ENCODE assay signal across 9 cellular contexts in genomic region chr17:39018267-39019134, GRCh38. TPM values are rescaled to one million over a fixed set of nuclear protein-coding genes. Genes with fewer than 3 reads are reported as not detected.
DNase-seq lines count a peak whose midpoint lies in the region; ATAC-seq, FAIRE-seq and TF ChIP-seq lines count a peak whose summit lies in the region.
"Had no signal": no experiment of that assay in that cellular context is flagged by ENCODE, and none has a peak within 500 bp of the region (broad histone marks: within the 10 kb centered on the region; RNA-seq: fewer than 3 reads in every experiment).

No MANE protein-coding gene starts in this region.

- POLR2A ChIA-PET in endothelial cell of umbilical vein (lab: Charles Lee): no interaction called here

- dilution Hi-C loops in endothelial cell of umbilical vein (cut with MboI; ENCODE audit: extremely low pct_ligation_motif_present, low sequenced_read_pairs): no loop called here

- CTCF ChIA-PET in endothelial cell of umbilical vein (lab: Charles Lee): interaction anchor here (1.0 to 2.4 kb wide), 7 partner anchors 9 to 156 kb away, joined by 3 to 18 read pairs (median 3); no protein-coding TSS in a partner anchor

- peak; percentile 25 for DNase-seq in HCEC 1CT
- DNase-seq in endothelial cell of umbilical vein (ENCODE audit: low read depth, low spot score): peak; percentile 30
- peak; percentile 16 for DNase-seq in stimulated activated CD4-positive, alpha-beta T cell treated with anti-CD3 and anti-CD28 coated beads, Interleukin-2, amount 100 ng/mL, for 4 hours (ENCODE audit: low read depth)
- DNase-seq in activated gamma-delta T cell treated with Interleukin-2 at 50 U/mL for 16 hours: no peak
- DNase-seq in NCI-H2081 treated with DMSO at 0.1 percent for 48 hours (lab: John Stamatoyannopoulos, UW): no peak
- DNase-seq: NCI-H2107 had no signal

- H4K20me1 ChIP-seq in OCI-LY3 (ENCODE audit: insufficient read depth, low read length): peaks cover 9% of the 10 kb centered on the region; the same call in 1 of the 2 replicates
- no peaks in the 10 kb centered on the region for H4K20me1 ChIP-seq in endothelial cell of umbilical vein (replicated peaks; ENCODE audit: control insufficient read depth, extremely low read depth, insufficient read depth, low read length)

- BruUV-seq in endothelial cell of umbilical vein (replicated peaks; lab: Mats Ljungman, UMichigan): no TSS peak

- H3K9me3 ChIP-seq in OCI-LY3 (ENCODE audit: insufficient read depth, low read length) (no peaks in the 10 kb centered on the region), endothelial cell of umbilical vein (replicated peaks; ENCODE audit: control insufficient read depth, insufficient read depth, low read length) (no peaks in the 10 kb centered on the region)
- H3K9me3 ChIP-seq: gastroesophageal sphincter had no signal

- H3K79me2 ChIP-seq in OCI-LY3 (ENCODE audit: low read length) (no peaks in the 10 kb centered on the region), endothelial cell of umbilical vein (ENCODE audit: control insufficient read depth, insufficient read depth, low read length) (no peaks in the 10 kb centered on the region)

- H3K4me1 ChIP-seq in OCI-LY3 (ENCODE audit: low read length): peaks cover 22% of the 10 kb centered on the region
- peaks cover 15% of the 10 kb centered on the region for H3K4me1 ChIP-seq in endothelial cell of umbilical vein (ENCODE audit: control insufficient read depth, extremely low read depth, insufficient read depth, low read length)

- no peak for TF ChIP-seq POLR2A in endothelial cell of umbilical vein (IDR thresholded peaks at IDR 0.05; ENCODE audit: low read depth, low read length)
- no peak for TF ChIP-seq POLR2A in GM18505 (IDR thresholded peaks at IDR 0.05; ENCODE audit: borderline replicate concordance, extremely low read depth, insufficient read depth, insufficient read length)

- no peaks in the 10 kb centered on the region for H3K36me3 ChIP-seq in OCI-LY3 (replicated peaks; ENCODE audit: low read depth, low read length)
- H3K36me3 ChIP-seq in endothelial cell of umbilical vein (ENCODE audit: control insufficient read depth in 2 of 2, extremely low read depth in 1 of 2, insufficient read depth in 2 of 2, low read length in 2 of 2): no peaks in the 10 kb centered on the region
- H3K36me3 ChIP-seq: gastroesophageal sphincter had no signal

- no peak overlapping the region for H3K9ac ChIP-seq in OCI-LY3 (ENCODE audit: low read length)
- H3K9ac ChIP-seq in endothelial cell of umbilical vein (replicated peaks; ENCODE audit: extremely low read depth, insufficient read depth, low read length): no peak overlapping the region

- H3K27ac ChIP-seq in OCI-LY3 (ENCODE audit: low read length) (peak overlapping the region; percentile 73), endothelial cell of umbilical vein (ENCODE audit: insufficient read depth, low read depth, low read length) (no peak overlapping the region)

- TF ChIP-seq CTCF in OCI-LY3 (IDR thresholded peaks at IDR 0.05; ENCODE audit: low read depth, low read length) (no peak), endothelial cell of umbilical vein (IDR thresholded peaks at IDR 0.05; ENCODE audit: extremely low read depth in 1 of 2, insufficient read depth in 1 of 2, low read depth in 1 of 2, low read length in 2 of 2) (no peak)

- peaks cover 38% of the 10 kb centered on the region for H3K27me3 ChIP-seq in OCI-LY3 (ENCODE audit: low read depth, low read length)
- no peaks in the 10 kb centered on the region for H3K27me3 ChIP-seq in endothelial cell of umbilical vein (ENCODE audit: control insufficient read depth in 2 of 2, insufficient read depth in 2 of 2, low read length in 2 of 2)
- H3K27me3 ChIP-seq: gastroesophageal sphincter had no signal

- no peak for ATAC-seq in GM18505 (IDR thresholded peaks at IDR 0.05; ENCODE audit: unreplicated experiment)
- ATAC-seq: gastroesophageal sphincter had no signal

- FAIRE-seq in endothelial cell of umbilical vein (lab: Jason Lieb, UNC): no peak

- H3K4me2 ChIP-seq in OCI-LY3 (ENCODE audit: low read length): peak overlapping the region; percentile 71
- no peak overlapping the region for H3K4me2 ChIP-seq in endothelial cell of umbilical vein (ENCODE audit: insufficient read depth, low read length)

- intact Hi-C loops in endothelial cell of umbilical vein (cut with micrococcal nuclease): no loop called here

- no peak overlapping the region for H2AFZ ChIP-seq in OCI-LY3 (ENCODE audit: low read depth, low read length)
- H2AFZ ChIP-seq in endothelial cell of umbilical vein (ENCODE audit: low read depth, low read length): peak overlapping the region; percentile 46

- H3K4me3 ChIP-seq in OCI-LY3 (ENCODE audit: low read length) (peak overlapping the region; percentile 37), endothelial cell of umbilical vein (replicated peaks in 1 of 3; ENCODE audit: insufficient read depth in 1 of 3, low read depth in 1 of 3, low read length in 3 of 3) (no peak overlapping the region)
- H3K4me3 ChIP-seq: gastroesophageal sphincter had no signal

- H3K9me1 ChIP-seq in endothelial cell of umbilical vein (replicated peaks; ENCODE audit: control insufficient read depth, extremely low read depth, insufficient read depth, low read length): no peaks in the 10 kb centered on the region

TF ChIP-seq in endothelial cell of umbilical vein, 7 proteins besides CTCF, POLR2A, EP300 and RAD21:
- TF ChIP-seq JUN (IDR thresholded peaks at IDR 0.05; ENCODE audit: borderline replicate concordance, insufficient read depth, insufficient read length, low read depth): peak; percentile 15
- TF ChIP-seq POLR2AphosphoS5 (IDR thresholded peaks at IDR 0.05; ENCODE audit: insufficient read depth, low read depth, low read length): no peak
- TF ChIP-seq FOS (IDR thresholded peaks at IDR 0.05; ENCODE audit: borderline replicate concordance, insufficient read depth, low read length): no peak
TF ChIP-seq in endothelial cell of umbilical vein: peak in this region for 1.

RNA-seq across cellular contexts. Expression of gene FBXO47, which starts 51.3 kb away (rescaled TPM):
- total RNA-seq in endothelial cell of umbilical vein: not detected in 2 replicates
- not detected in 2 replicates for polyA plus RNA-seq in endothelial cell of umbilical vein
- not detected in 2 replicates for polyA plus RNA-seq in endothelial cell of umbilical vein (2011; cell fraction: cytosol; rRNA removed)
- polyA plus RNA-seq in endothelial cell of umbilical vein (2011; cell fraction: nucleus; rRNA removed): not detected in 2 replicates
- polyA plus RNA-seq in endothelial cell of umbilical vein (2012): not detected in 2 replicates
- polyA minus RNA-seq in endothelial cell of umbilical vein: not detected in 2 replicates
- not detected for polyA minus RNA-seq in endothelial cell of umbilical vein (2011; cell fraction: cytosol; rRNA and poly(A)+ RNA removed)
- not detected in 2 replicates for polyA minus RNA-seq in endothelial cell of umbilical vein (2011; cell fraction: nucleus; rRNA and poly(A)+ RNA removed)

Comparison
In these comparisons a context has a peak if more than half of its experiments do, and no peak if none do; other contexts are left out.
1. DNase-seq: peak in HCEC 1CT (single experiment), endothelial cell of umbilical vein (single experiment) and stimulated activated CD4-positive, alpha-beta T cell treated with anti-CD3 and anti-CD28 coated beads, Interleukin-2, amount 100 ng/mL, for 4 hours (single experiment); none in activated gamma-delta T cell treated with Interleukin-2 at 50 U/mL for 16 hours (single experiment) and NCI-H2081 treated with DMSO at 0.1 percent for 48 hours (single experiment).